ENCODE assay signal across 32 cellular contexts in the genomic region with DNA sequence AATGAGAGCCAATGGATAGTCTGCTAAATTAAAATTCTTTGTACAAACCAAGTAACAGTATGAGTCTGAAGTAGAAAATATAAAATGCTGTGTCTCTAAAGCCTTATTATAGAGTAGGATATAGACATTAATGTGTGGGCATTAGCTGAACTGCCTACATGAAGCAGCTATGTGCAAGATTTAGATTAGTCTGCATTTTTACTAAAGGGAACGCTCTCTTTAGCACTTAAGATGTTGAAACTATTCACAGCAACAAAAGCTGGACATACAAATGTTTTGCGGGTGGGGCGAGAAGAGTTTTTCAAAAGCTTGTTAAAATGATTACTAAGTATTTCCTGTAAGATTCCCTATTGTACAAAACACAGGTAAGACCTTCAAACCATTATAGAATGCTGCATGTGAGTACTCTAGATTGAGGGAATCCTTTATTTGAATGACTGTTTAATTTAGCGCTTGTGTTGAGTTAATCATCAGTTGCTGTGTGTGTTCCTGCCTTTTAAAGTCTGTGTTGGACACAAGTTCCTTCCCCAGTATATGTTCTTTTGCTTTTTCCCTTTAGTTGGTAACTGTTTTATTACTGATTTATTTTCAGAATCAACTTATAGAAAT.
DNase-seq lines count a peak whose midpoint lies in the region; ATAC-seq, FAIRE-seq and TF ChIP-seq lines count a peak whose summit lies in the region.
"Had no signal": no experiment of that assay in that cellular context is flagged by ENCODE, and none has a peak within 500 bp of the region (broad histone marks: within the 10 kb centered on the region; RNA-seq: fewer than 3 reads in every experiment).

No MANE protein-coding gene starts in this region.

- no TSS peak for BruUV-seq in PC-3 (replicated peaks; lab: Mats Ljungman, UMichigan)

- no peaks in the 10 kb centered on the region for H4K20me1 ChIP-seq in PC-3 (ENCODE audit: low read length)

- DNase-seq in A549 (ENCODE audit: low read depth in 1 of 2, low spot score in 1 of 2) (no peak), PC-3 (peak; percentile 11), epithelial cell of prostate (ENCODE audit: low read depth, low spot score) (no peak), superior temporal gyrus (ENCODE audit: extremely low spot score) (no peak), frontal cortex (ENCODE audit: low spot score in 2 of 2) (no peak), midbrain (lab: John Stamatoyannopoulos, UW) (no peak)
- DNase-seq in CD4-positive, CD25-positive, alpha-beta regulatory T cell, result no peak
- DNase-seq: activated CD4-positive, alpha-beta T cell treated with anti-CD3 and anti-CD28 coated beads, Interleukin-2, amount 50 U/mL, for 1 hour; activated CD4-positive, CD25-positive, alpha-beta regulatory T cell; activated naive CD4-positive, alpha-beta T cell treated with anti-CD3 and anti-CD28 coated beads, Interleukin-2, amount 50 U/mL, for 16 hours; anterior cingulate cortex; C1 segment of cervical spinal cord; Calu3; DND-41; effector memory CD4-positive, alpha-beta T cell; erythroblast; foreskin fibroblast; GF-D8; head of caudate nucleus; naive thymus-derived CD4-positive, alpha-beta T cell; NCI-H2029; NCI-H526; nucleus accumbens; stimulated activated CD4-positive, alpha-beta T cell treated with anti-CD3 and anti-CD28 coated beads, Interleukin-12 subunit alpha, Interleukin-12 subunit beta, amount 100 ng/mL, for 4 hours; stimulated activated CD4-positive, alpha-beta T cell treated with anti-CD3 and anti-CD28 coated beads, Interleukin-2, amount 100 ng/mL, for 48 hours had no signal

- TF ChIP-seq RAD21 in A549 (conservative IDR thresholded peaks at IDR 0.05 in 1 of 2, IDR thresholded peaks at IDR 0.05 in 1 of 2), result no peak

- CTCF ChIA-PET in A549 (lab: Yijun Ruan, JAX), result interaction anchor here (1.0 to 1.9 kb wide), 2 partner anchors 27 to 45 kb away, joined by 3 to 7 read pairs; no protein-coding TSS in a partner anchor
- CTCF ChIA-PET in PC-3 (lab: Charles Lee), result interaction anchor here (0.5 kb wide), 1 partner anchor 42 kb away, joined by 12 read pairs; no protein-coding TSS in a partner anchor

- intact Hi-C loops in PC-3 (cut with micrococcal nuclease), result no loop called here

- H3K27me3 Mint-ChIP-seq in CD4-positive, CD25-positive, alpha-beta regulatory T cell, result no peaks in the 10 kb centered on the region
- H3K27me3 Mint-ChIP-seq: naive thymus-derived CD4-positive, alpha-beta T cell; progenitor cell of endocrine pancreas had no signal

- H3K36me3 ChIP-seq in CD4-positive, CD25-positive, alpha-beta regulatory T cell (ENCODE audit: control insufficient read depth, insufficient read depth, low read length), result peaks cover 89% of the 10 kb centered on the region
- H3K36me3 ChIP-seq in PC-3 (ENCODE audit: low read depth, low read length), result peaks cover 10% of the 10 kb centered on the region; the same call in 1 of the 2 replicates

- no peak for TF ChIP-seq POLR2A in A549 (IDR thresholded peaks at IDR 0.05; ENCODE audit: low read length)

- H3K9ac ChIP-seq in PC-3 (ENCODE audit: low read length), result 0 out of 2 replicates have a peak overlapping the region, but pooled peaks have one; percentile 21

- peaks cover 7 to 17% (median 12%) of the 10 kb centered on the region in 4 donors for H3K4me1 Mint-ChIP-seq in CD4-positive, CD25-positive, alpha-beta regulatory T cell

- 95% methylated on average over 4 of the region's 4 CpGs for WGBS in A549 (ENCODE audit: missing lambda C conversion rate)

- ATAC-seq in A549 (no peak), PC-3 (peak; percentile 72)
- no peak for ATAC-seq in CD4-positive, CD25-positive, alpha-beta regulatory T cell (ENCODE audit: low read depth in 2 of 2)
- ATAC-seq: naive thymus-derived CD4-positive, alpha-beta T cell; sciatic nerve had no signal

- no peaks in the 10 kb centered on the region for H3K9me3 Mint-ChIP-seq in CD4-positive, CD25-positive, alpha-beta regulatory T cell
- H3K9me3 Mint-ChIP-seq: activated T-helper 2 cell treated with anti-CD3 and anti-CD28 coated beads, Interferon-gamma antibody, Interleukin-2, Interleukin-4, amounts not matched to agents 10 μg/mL and 5 μg/mL and 100 μg/mL, durations not matched to agents 14 hours and 24 hours and 36 hours; naive thymus-derived CD4-positive, alpha-beta T cell had no signal

- FAIRE-seq in A549 (lab: Jason Lieb, UNC) (no peak), frontal cortex (lab: Jason Lieb, UNC) (no peak)
- FAIRE-seq: H1 had no signal

- POLR2A ChIA-PET in A549 (lab: Yijun Ruan, JAX) (no interaction called here), PC-3 (lab: Charles Lee; ENCODE audit: unreplicated experiment) (no interaction called here)

- no peak overlapping the region for H3K4me2 ChIP-seq in A549
- H3K4me2 ChIP-seq in PC-3 (ENCODE audit: low read length), result no peak overlapping the region

- no peaks in the 10 kb centered on the region for H3K9me2 ChIP-seq in PC-3 (replicated peaks; ENCODE audit: low read length)

- H3K79me2 ChIP-seq in PC-3 (ENCODE audit: low read length), result no peaks in the 10 kb centered on the region

- H3K9me3 ChIP-seq in A549, result no peaks in the 10 kb centered on the region
- H3K9me3 ChIP-seq in CD4-positive, CD25-positive, alpha-beta regulatory T cell (ENCODE audit: control insufficient read depth in 2 of 2, low read length in 2 of 2), result no peaks in the 10 kb centered on the region
- no peaks in the 10 kb centered on the region for H3K9me3 ChIP-seq in PC-3 (ENCODE audit: low read length)
- H3K9me3 ChIP-seq: tibial nerve had no signal

- H2AFZ ChIP-seq in PC-3 (ENCODE audit: low read length), result no peak overlapping the region

- no peak for TF ChIP-seq EP300 in A549 (IDR thresholded peaks at IDR 0.05)

- no peak overlapping the region for H3K27ac ChIP-seq in A549
- H3K27ac ChIP-seq in CD4-positive, CD25-positive, alpha-beta regulatory T cell (ENCODE audit: insufficient read depth, low read length, poor library complexity, severe bottlenecking), result no peak overlapping the region
- peak overlapping the region; percentile 52 for H3K27ac ChIP-seq in PC-3 (ENCODE audit: low read length)
- peak overlapping the region; percentile 11 for H3K27ac ChIP-seq in epithelial cell of prostate
- H3K27ac ChIP-seq: coronary artery, HL-60, tibial nerve had no signal

- no peak overlapping the region for H3K4me3 Mint-ChIP-seq in CD4-positive, CD25-positive, alpha-beta regulatory T cell
- H3K4me3 Mint-ChIP-seq: naive thymus-derived CD4-positive, alpha-beta T cell had no signal

- peaks cover 47% of the 10 kb centered on the region for H3K36me3 Mint-ChIP-seq in CD4-positive, CD25-positive, alpha-beta regulatory T cell

- peaks cover 15% of the 10 kb centered on the region for H3K4me1 ChIP-seq in A549
- H3K4me1 ChIP-seq in CD4-positive, CD25-positive, alpha-beta regulatory T cell (ENCODE audit: control insufficient read depth, insufficient read depth, low read length, poor library complexity, severe bottlenecking), result no peaks in the 10 kb centered on the region
- H3K4me1 ChIP-seq in PC-3 (ENCODE audit: insufficient read depth, low read length), result peaks cover 5% of the 10 kb centered on the region

- TF ChIP-seq CTCF in A549 (IDR thresholded peaks at IDR 0.05) (no peak), PC-3 (conservative IDR thresholded peaks at IDR 0.05; ENCODE audit: low read depth, low read length) (no peak)

- no peaks in the 10 kb centered on the region for H3F3A ChIP-seq in PC-3 (ENCODE audit: low read length, unreplicated experiment)

- no peak overlapping the region for H3K4me3 ChIP-seq in A549
- H3K4me3 ChIP-seq in CD4-positive, CD25-positive, alpha-beta regulatory T cell (ENCODE audit: low read depth, low read length), result no peak overlapping the region
- no peak overlapping the region for H3K4me3 ChIP-seq in PC-3 (ENCODE audit: low read length)
- H3K4me3 ChIP-seq: coronary artery, tibial nerve had no signal

- no peaks in the 10 kb centered on the region for H3K27me3 ChIP-seq in CD4-positive, CD25-positive, alpha-beta regulatory T cell (ENCODE audit: control insufficient read depth, insufficient read depth, low read length)
- no peaks in the 10 kb centered on the region for H3K27me3 ChIP-seq in PC-3 (ENCODE audit: low read length)
- H3K27me3 ChIP-seq: tibial nerve had no signal

- H3K27ac Mint-ChIP-seq in CD4-positive, CD25-positive, alpha-beta regulatory T cell, result peak overlapping the region in 2 of 3 donors; percentile 37 to 50
- H3K27ac Mint-ChIP-seq: activated T-helper 2 cell treated with anti-CD3 and anti-CD28 coated beads, Interferon-gamma antibody, Interleukin-2, Interleukin-4, amounts not matched to agents 10 μg/mL and 5 μg/mL and 100 μg/mL, durations not matched to agents 14 hours and 24 hours and 36 hours; progenitor cell of endocrine pancreas had no signal

TF ChIP-seq in A549, 52 proteins besides CTCF, POLR2A, EP300 and RAD21:
- TF ChIP-seq CBX8 (IDR thresholded peaks at IDR 0.05), result no peak
- TF ChIP-seq JUN (IDR thresholded peaks at IDR 0.05), result no peak
- TF ChIP-seq FOSL2 (IDR thresholded peaks at IDR 0.05), result no peak
- TF ChIP-seq FOSL2 (CRISPR knock-in tag; IDR thresholded peaks at IDR 0.05), result no peak
- no peak for TF ChIP-seq SMC3 (IDR thresholded peaks at IDR 0.05)
- no peak for TF ChIP-seq KDM1A (IDR thresholded peaks at IDR 0.05; ENCODE audit: low read depth)
- peak; percentile 52 for TF ChIP-seq MAFK (IDR thresholded peaks at IDR 0.05; ENCODE audit: partially characterized antibody)
- no peak for TF ChIP-seq NFE2L2 (conservative IDR thresholded peaks at IDR 0.05; ENCODE audit: low read length)
- TF ChIP-seq FOSB (CRISPR knock-in tag; IDR thresholded peaks at IDR 0.05), result no peak
TF ChIP-seq in A549: peak in this region for 1.

Comparison
In these comparisons a context has a peak if more than half of its experiments do, and no peak if none do; other contexts are left out.
1. H3K27ac ChIP-seq: peak in PC-3 (single experiment) and epithelial cell of prostate (single experiment); none in A549 (0 of 2) and CD4-positive, CD25-positive, alpha-beta regulatory T cell (single experiment).